In the genomic region with DNA sequence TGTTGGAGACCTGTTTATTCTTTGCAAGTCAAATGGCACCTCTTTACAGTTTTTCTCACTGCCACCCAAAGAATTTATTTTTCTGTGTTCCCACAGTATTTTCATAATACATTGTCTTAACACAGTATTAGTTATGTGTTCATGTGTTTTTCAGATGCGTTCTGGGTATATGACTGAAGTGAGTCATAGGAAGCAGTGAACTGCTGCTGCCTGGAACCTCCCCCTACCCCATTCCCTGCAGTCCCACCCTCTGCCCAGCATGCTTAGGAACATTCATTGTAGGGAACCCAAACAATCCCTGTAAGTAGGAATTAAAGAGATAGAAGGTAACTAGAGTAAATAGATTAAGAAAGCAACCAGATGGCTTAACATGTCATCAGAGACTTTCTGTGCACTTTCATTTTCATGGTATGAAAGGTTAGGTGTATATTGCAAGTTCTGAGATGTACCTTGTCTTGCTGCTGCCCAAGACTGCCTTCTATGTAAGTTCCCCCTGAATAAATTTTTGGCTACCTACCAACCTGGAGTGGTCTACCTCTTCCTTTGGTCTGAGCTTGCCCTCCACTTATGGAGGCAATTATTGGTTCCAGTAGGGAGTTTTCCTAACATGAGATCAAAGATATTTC, we compare ENCODE assay signal across 14 cellular contexts. TPM values are rescaled to one million over a fixed set of nuclear protein-coding genes. Genes with fewer than 3 reads are reported as not detected.
DNase-seq lines count a peak whose midpoint lies in the region; ATAC-seq and TF ChIP-seq lines count a peak whose summit lies in the region.
"Had no signal": no experiment of that assay in that cellular context is flagged by ENCODE, and none has a peak within 500 bp of the region (broad histone marks: within the 10 kb centered on the region; RNA-seq: fewer than 3 reads in every experiment).

No MANE protein-coding gene starts in this region.

- no peak overlapping the region for H3K4me3 ChIP-seq in fibroblast of mammary gland (ENCODE audit: control insufficient read depth, low read depth, low read length)
- H3K4me3 ChIP-seq: stomach had no signal

- DNase-seq in AG08395 (ENCODE audit: low spot score), result peak; percentile 19
- DNase-seq in RPMI7951 (ENCODE audit: low read depth), result peak; percentile 41
- DNase-seq in fibroblast of mammary gland (ENCODE audit: low read depth), result peak; percentile 65
- DNase-seq in NCI-H2171 treated with DMSO at 0.1 percent for 48 hours (lab: John Stamatoyannopoulos, UW), result no peak
- DNase-seq in midbrain (lab: John Stamatoyannopoulos, UW), result no peak
- DNase-seq in NCI-H1105 (lab: John Stamatoyannopoulos, UW), result no peak
- DNase-seq: activated T-cell treated with anti-CD3 and anti-CD28 coated beads, Interleukin-2, amount 50 U/mL, for 48 hours; C1 segment of cervical spinal cord; Kasumi-1; natural killer cell; stomach; T-helper 2 cell had no signal

- ATAC-seq in GM21390 (IDR thresholded peaks at IDR 0.05; ENCODE audit: unreplicated experiment) (peak; percentile 51), GM21619 (IDR thresholded peaks at IDR 0.05; ENCODE audit: unreplicated experiment) (no peak)
- ATAC-seq: natural killer cell had no signal

- TF ChIP-seq CTCF in fibroblast of mammary gland (conservative IDR thresholded peaks at IDR 0.05; ENCODE audit: control insufficient read depth, insufficient read depth, low read depth, low read length), result no peak

RNA-seq across cellular contexts. Expression of gene SQOR, which starts 21.9 kb away (rescaled TPM):
- 40.9 and 48.4 TPM in 2 replicates for total RNA-seq in RPMI7951 (2014; rRNA removed; shearing (Covaris generic))

RNA-seq across cellular contexts. Expression of gene BLOC1S6, which starts 25.7 kb away (rescaled TPM):
- total RNA-seq in RPMI7951 (2014; rRNA removed; shearing (Covaris generic)), result 84.9 and 93.5 TPM in 2 replicates

Comparison
In these comparisons a context has a peak if more than half of its experiments do, and no peak if none do; other contexts are left out.
1. DNase-seq: peak in AG08395 (single experiment), RPMI7951 (single experiment) and fibroblast of mammary gland (single experiment); none in NCI-H2171 treated with DMSO at 0.1 percent for 48 hours (single experiment), midbrain (single experiment) and NCI-H1105 (single experiment).